6 cellular contexts compared by ENCODE assay signal in the genomic region with DNA sequence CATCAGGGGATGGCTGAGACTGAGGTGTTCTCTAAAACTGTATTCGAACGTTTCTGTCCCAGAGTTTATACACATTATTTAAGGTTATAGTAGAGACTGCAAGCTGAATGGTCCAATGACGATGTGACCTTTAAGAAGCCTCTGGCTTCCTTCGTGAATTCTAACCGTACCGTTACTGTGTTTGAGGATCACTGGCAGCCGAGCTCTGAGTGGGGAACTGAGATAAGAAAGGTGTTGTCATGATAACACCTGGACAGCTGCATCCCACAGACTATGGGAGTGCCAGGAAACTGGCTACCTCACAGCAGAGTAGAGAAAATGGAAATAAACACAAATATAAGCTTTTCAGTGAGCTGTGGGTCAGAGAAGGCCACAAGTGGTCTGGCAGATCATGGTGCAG.
"Had no signal": no experiment of that assay in that cellular context is flagged by ENCODE, and none has a peak within 500 bp of the region (broad histone marks: within the 10 kb centered on the region; RNA-seq: fewer than 3 reads in every experiment).

No MANE protein-coding gene starts in this region.

- H3K4me3 ChIP-seq: GM12878 had no signal

- ATAC-seq: GM12878 had no signal

- FAIRE-seq: G401.6, GM12878, GM18507, GM19239 had no signal

- DNase-seq: GDM1, GF-D8 had no signal
